ENCODE assay signal across 9 cellular contexts in the genomic region with DNA sequence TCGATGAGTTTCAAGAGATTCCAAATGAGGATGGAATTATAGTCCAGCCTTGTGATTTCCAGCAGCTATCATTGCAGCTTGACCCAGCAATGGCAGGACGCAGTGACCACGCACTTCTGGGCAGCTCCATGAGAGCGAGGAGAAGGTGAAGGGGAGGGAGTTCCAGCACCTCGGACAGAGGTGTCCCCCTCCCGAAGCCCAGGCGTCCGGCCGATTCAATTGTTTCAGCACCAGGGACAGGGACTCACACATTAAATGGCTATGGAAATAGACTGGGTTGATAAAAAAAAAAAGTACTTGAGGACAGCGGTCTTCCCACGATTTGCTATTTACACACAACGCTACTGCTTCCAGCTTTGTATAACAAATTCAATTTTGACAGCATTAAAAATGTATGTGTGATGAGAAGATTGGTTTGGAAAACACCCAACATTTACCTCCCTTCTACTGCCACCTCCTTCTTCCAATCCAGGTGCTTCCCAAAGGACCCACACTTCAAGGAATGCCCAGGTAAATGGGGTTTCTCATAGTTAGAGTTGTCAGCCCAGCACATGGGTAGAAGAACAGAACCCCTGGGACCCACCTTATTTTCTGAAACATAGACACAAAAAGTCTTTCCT.
DNase-seq lines count a peak whose midpoint lies in the region; ATAC-seq and TF ChIP-seq lines count a peak whose summit lies in the region.
"Had no signal": no experiment of that assay in that cellular context is flagged by ENCODE, and none has a peak within 500 bp of the region (broad histone marks: within the 10 kb centered on the region; RNA-seq: fewer than 3 reads in every experiment).

No MANE protein-coding gene starts in this region.

- no peaks in the 10 kb centered on the region for H3K27me3 ChIP-seq in brain microvascular endothelial cell (replicated peaks)
- H3K27me3 ChIP-seq in upper lobe of right lung: peaks cover 35% of the 10 kb centered on the region
- H3K27me3 ChIP-seq in effector memory CD4-positive, alpha-beta T cell (replicated peaks; ENCODE audit: control insufficient read depth, insufficient read depth, low read length, poor library complexity, severe bottlenecking): peaks cover 6% of the 10 kb centered on the region

- H3K36me3 ChIP-seq in brain microvascular endothelial cell (replicated peaks): no peaks in the 10 kb centered on the region
- H3K36me3 ChIP-seq in upper lobe of right lung: no peaks in the 10 kb centered on the region
- H3K36me3 ChIP-seq in effector memory CD4-positive, alpha-beta T cell (ENCODE audit: control insufficient read depth, insufficient read depth, low read length): no peaks in the 10 kb centered on the region
- H3K36me3 ChIP-seq: thoracic aorta had no signal

- in situ Hi-C loops in G401 (cut with HindIII; ENCODE audit: low sequenced_read_pairs) (no loop called here), brain microvascular endothelial cell (cut with HindIII; ENCODE audit: low pct_ligation_motif_present, low sequenced_read_pairs) (no loop called here)

- H3K27ac ChIP-seq in brain microvascular endothelial cell: no peak overlapping the region
- H3K27ac ChIP-seq in upper lobe of right lung: no peak overlapping the region
- no peak overlapping the region for H3K27ac ChIP-seq in effector memory CD4-positive, alpha-beta T cell (ENCODE audit: insufficient read depth, low read length, poor library complexity, severe bottlenecking)
- H3K27ac ChIP-seq: thoracic aorta had no signal

- intact Hi-C loops in upper lobe of right lung (cut with DNase I): no loop called here

- H3K4me1 ChIP-seq in upper lobe of right lung: no peaks in the 10 kb centered on the region
- H3K4me1 ChIP-seq in effector memory CD4-positive, alpha-beta T cell (ENCODE audit: control insufficient read depth, insufficient read depth, low read length, poor library complexity, severe bottlenecking): no peaks in the 10 kb centered on the region

- peak; percentile 25 for DNase-seq in G401 (ENCODE audit: low spot score)
- DNase-seq in NCI-H226: peak; percentile 63
- peak; percentile 71 for DNase-seq in brain microvascular endothelial cell
- peak; percentile 98 for DNase-seq in left kidney (ENCODE audit: low read depth, low spot score)
- no peak for DNase-seq in upper lobe of right lung
- DNase-seq in effector memory CD4-positive, alpha-beta T cell: no peak

- no peaks in the 10 kb centered on the region for H3K9me3 ChIP-seq in upper lobe of right lung
- H3K9me3 ChIP-seq in effector memory CD4-positive, alpha-beta T cell (ENCODE audit: control insufficient read depth, low read length): no peaks in the 10 kb centered on the region
- H3K9me3 ChIP-seq: thoracic aorta had no signal

- no peak for TF ChIP-seq CTCF in brain microvascular endothelial cell (IDR thresholded peaks at IDR 0.05; ENCODE audit: low read depth, low read length, missing control alignments)
- TF ChIP-seq CTCF in upper lobe of right lung (IDR thresholded peaks at IDR 0.05): no peak

- H3K4me3 ChIP-seq in brain microvascular endothelial cell (ENCODE audit: low read depth, low read length) (no peak overlapping the region), upper lobe of right lung (no peak overlapping the region)
- no peak overlapping the region for H3K4me3 ChIP-seq in effector memory CD4-positive, alpha-beta T cell (ENCODE audit: insufficient read depth, low read depth, low read length, poor library complexity, severe bottlenecking)
- H3K4me3 ChIP-seq: thoracic aorta had no signal

- peak; percentile 78 for ATAC-seq in upper lobe of right lung
- no peak for ATAC-seq in HG03175 (IDR thresholded peaks at IDR 0.05; ENCODE audit: unreplicated experiment)
- no peak for ATAC-seq in HG03442 (IDR thresholded peaks at IDR 0.05; ENCODE audit: unreplicated experiment)

Comparison
In these comparisons a context has a peak if more than half of its experiments do, and no peak if none do; other contexts are left out.
1. DNase-seq: peak in G401 (single experiment), NCI-H226 (single experiment), brain microvascular endothelial cell (single experiment) and left kidney (single experiment); none in upper lobe of right lung (single experiment) and effector memory CD4-positive, alpha-beta T cell (0 of 3).